Comparison of ENCODE assay signal across 9 cellular contexts in the genomic region with DNA sequence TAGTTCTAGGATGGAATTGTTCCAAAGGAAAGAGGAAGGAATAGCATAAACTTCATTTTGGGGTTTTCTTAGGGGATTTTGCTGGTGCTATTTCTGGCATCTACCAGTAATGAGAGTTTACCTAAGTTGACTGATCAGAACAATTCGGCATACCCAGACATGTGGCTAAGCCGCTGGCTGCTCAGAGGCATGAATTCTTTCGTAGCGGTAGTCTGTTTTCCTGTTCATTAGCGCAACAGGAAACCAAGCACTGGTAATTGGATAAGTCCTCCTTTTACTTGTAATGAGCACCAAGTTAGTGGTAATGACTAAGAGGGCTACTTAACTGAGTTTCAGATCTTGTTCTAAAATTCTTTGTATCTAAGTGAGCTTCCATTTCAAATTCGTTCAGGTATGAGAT. TPM values are rescaled to one million over a fixed set of nuclear protein-coding genes. Genes with fewer than 3 reads are reported as not detected.
DNase-seq lines count a peak whose midpoint lies in the region; ATAC-seq and TF ChIP-seq lines count a peak whose summit lies in the region.
"Had no signal": no experiment of that assay in that cellular context is flagged by ENCODE, and none has a peak within 500 bp of the region (broad histone marks: within the 10 kb centered on the region; RNA-seq: fewer than 3 reads in every experiment).

No MANE protein-coding gene starts in this region.

- H3K4me1 Mint-ChIP-seq in activated naive CD8-positive, alpha-beta T cell (ENCODE audit: low read depth) = peaks cover 92% of the 10 kb centered on the region
- H3K4me1 Mint-ChIP-seq: nephron had no signal

- no peaks in the 10 kb centered on the region for H3K9me3 Mint-ChIP-seq in activated naive CD8-positive, alpha-beta T cell (ENCODE audit: low read depth)
- H3K9me3 Mint-ChIP-seq: nephron had no signal

- H3K4me3 Mint-ChIP-seq in activated naive CD8-positive, alpha-beta T cell = peak overlapping the region; percentile 72
- H3K4me3 Mint-ChIP-seq: nephron had no signal

- no peaks in the 10 kb centered on the region for H3K27me3 ChIP-seq in GM06990 (replicated peaks; ENCODE audit: control insufficient read depth, insufficient read depth, low read length)

- H3K4me3 ChIP-seq in GM06990 (replicated peaks; ENCODE audit: low read depth, low read length) = no peak overlapping the region

- no peaks in the 10 kb centered on the region for H3K36me3 ChIP-seq in GM06990 (ENCODE audit: control insufficient read depth, insufficient read depth, low read length)

- no peak for TF ChIP-seq CTCF in GM06990 (IDR thresholded peaks at IDR 0.05; ENCODE audit: insufficient read depth, low read length, poor library complexity, severe bottlenecking)

- H3K27me3 Mint-ChIP-seq in activated naive CD8-positive, alpha-beta T cell = no peaks in the 10 kb centered on the region

- peak; percentile 83 for DNase-seq in GM06990 (ENCODE audit: extremely low read depth, insufficient read length)
- DNase-seq in HT1080 (ENCODE audit: low read depth) = peak; percentile 4
- no peak for DNase-seq in NCI-H1930 (lab: John Stamatoyannopoulos, UW)
- DNase-seq in cortex of kidney (lab: John Stamatoyannopoulos, UW) = no peak
- DNase-seq in NAMALWA (ENCODE audit: low spot score) = no peak
- DNase-seq in occipital lobe (lab: John Stamatoyannopoulos, UW) = no peak

- H3K36me3 Mint-ChIP-seq in activated naive CD8-positive, alpha-beta T cell = peaks cover 8% of the 10 kb centered on the region

- peak; percentile 43 for ATAC-seq in GM21447 (IDR thresholded peaks at IDR 0.05; ENCODE audit: unreplicated experiment)

- H3K27ac Mint-ChIP-seq in activated naive CD8-positive, alpha-beta T cell = peak overlapping the region; percentile 95
- H3K27ac Mint-ChIP-seq: nephron had no signal

RNA-seq across cellular contexts. Expression of gene C21orf91, which starts 38.6 kb away (rescaled TPM):
- 4.4 and 7.0 TPM in 2 replicates for total RNA-seq in HT1080 (2014; rRNA removed; shearing (Covaris generic))
- 5.5 TPM in 2 replicates for polyA plus RNA-seq in HT1080 (2015; cell fraction: cytosol; rRNA removed)
- 4.3 TPM in 2 replicates for polyA plus RNA-seq in HT1080 (2015; cell fraction: nucleus; rRNA removed)
- 16.4 TPM for total RNA-seq in occipital lobe

Comparison
In these comparisons a context has a peak if more than half of its experiments do, and no peak if none do; other contexts are left out.
1. DNase-seq: peak in GM06990 (single experiment) and HT1080 (single experiment); none in NCI-H1930 (0 of 2), cortex of kidney (single experiment), NAMALWA (single experiment) and occipital lobe (single experiment).